In genomic region chr10:79087721-79088120, GRCh38 we compare ENCODE assay signal across 14 cellular contexts. TPM values are rescaled to one million over a fixed set of nuclear protein-coding genes. Genes with fewer than 3 reads are reported as not detected.
DNase-seq lines count a peak whose midpoint lies in the region; ATAC-seq and TF ChIP-seq lines count a peak whose summit lies in the region.
"Had no signal": no experiment of that assay in that cellular context is flagged by ENCODE, and none has a peak within 500 bp of the region (broad histone marks: within the 10 kb centered on the region; RNA-seq: fewer than 3 reads in every experiment).

No MANE protein-coding gene starts in this region.

- no peaks in the 10 kb centered on the region for H3K27me3 Mint-ChIP-seq in activated naive CD8-positive, alpha-beta T cell treated with anti-CD3 and anti-CD28 coated beads, Interleukin-2, amount 10 ng/mL, durations not matched to agents 7 days and 5 days
- no peaks in the 10 kb centered on the region for H3K27me3 Mint-ChIP-seq in activated naive CD8-positive, alpha-beta T cell treated with anti-CD3 and anti-CD28 coated beads, Interleukin-2, amount 50 U/mL, for 24 hours
- H3K27me3 Mint-ChIP-seq in nephron progenitor cell (ENCODE audit: low read depth, poor library complexity): no peaks in the 10 kb centered on the region

- H3K36me3 ChIP-seq in esophagus (ENCODE audit: control insufficient read depth in 2 of 2, insufficient read depth in 2 of 2, low read length in 1 of 2) (peaks cover 0 to 4% of the 10 kb centered on the region in 2 donors), upper lobe of right lung (no peaks in the 10 kb centered on the region), PC-9 (ENCODE audit: low read depth) (no peaks in the 10 kb centered on the region)

- no TSS peak for BruUV-seq in PC-9 (replicated peaks; lab: Mats Ljungman, UMichigan)

- ATAC-seq in activated naive CD8-positive, alpha-beta T cell treated with anti-CD3 and anti-CD28 coated beads, Interleukin-2, amount 10 ng/mL, durations not matched to agents 7 days and 5 days (ENCODE audit: low read depth): no peak
- ATAC-seq in activated naive CD8-positive, alpha-beta T cell treated with anti-CD3 and anti-CD28 coated beads, Interleukin-2, amount 50 U/mL, for 24 hours: no peak
- no peak for ATAC-seq in upper lobe of right lung
- ATAC-seq: stimulated activated memory B cell treated with anti-CD40 and anti-IgM and Interleukin-4, amounts not matched to agents 10 μg/mL and 1 μg/mL and 100 μg/mL, for 72 hours had no signal

- H3K4me2 ChIP-seq in PC-9: no peak overlapping the region

- no peaks in the 10 kb centered on the region for H3K27me3 ChIP-seq in esophagus (ENCODE audit: control insufficient read depth in 1 of 2, insufficient read depth in 2 of 2, low read length in 2 of 2)
- no peaks in the 10 kb centered on the region for H3K27me3 ChIP-seq in upper lobe of right lung
- no peaks in the 10 kb centered on the region for H3K27me3 ChIP-seq in PC-9 (ENCODE audit: insufficient read depth, low read depth)

- peaks cover 64% of the 10 kb centered on the region for H4K20me1 ChIP-seq in PC-9 (ENCODE audit: insufficient read depth)

- CTCF ChIA-PET in PC-9 (lab: Charles Lee): no interaction called here

- no peak overlapping the region for H3K4me3 Mint-ChIP-seq in activated naive CD8-positive, alpha-beta T cell treated with anti-CD3 and anti-CD28 coated beads, Interleukin-2, amount 10 ng/mL, durations not matched to agents 7 days and 5 days
- H3K4me3 Mint-ChIP-seq in activated naive CD8-positive, alpha-beta T cell treated with anti-CD3 and anti-CD28 coated beads, Interleukin-2, amount 50 U/mL, for 24 hours: no peak overlapping the region
- no peak overlapping the region for H3K4me3 Mint-ChIP-seq in nephron progenitor cell
- H3K4me3 Mint-ChIP-seq: CD8-positive, alpha-beta memory T cell; memory B cell; stimulated activated memory B cell treated with anti-CD40 and anti-IgM and Interleukin-4, amounts not matched to agents 10 μg/mL and 1 μg/mL and 100 μg/mL, for 72 hours had no signal

- H3K9me3 ChIP-seq in esophagus (ENCODE audit: control insufficient read depth in 2 of 2, insufficient read depth in 1 of 2, low read depth in 1 of 2, low read length in 1 of 2): no peaks in the 10 kb centered on the region
- H3K9me3 ChIP-seq in upper lobe of right lung: no peaks in the 10 kb centered on the region
- no peaks in the 10 kb centered on the region for H3K9me3 ChIP-seq in PC-9 (ENCODE audit: insufficient read depth, low read depth)

- H3K27ac ChIP-seq in esophagus (ENCODE audit: low read depth in 2 of 2, low read length in 1 of 2) (peak overlapping the region; percentile 68 to 77), upper lobe of right lung (peak overlapping the region; percentile 24), PC-9 (no peak overlapping the region)

- peaks cover 2% of the 10 kb centered on the region for H3K36me3 Mint-ChIP-seq in activated naive CD8-positive, alpha-beta T cell treated with anti-CD3 and anti-CD28 coated beads, Interleukin-2, amount 10 ng/mL, durations not matched to agents 7 days and 5 days
- no peaks in the 10 kb centered on the region for H3K36me3 Mint-ChIP-seq in activated naive CD8-positive, alpha-beta T cell treated with anti-CD3 and anti-CD28 coated beads, Interleukin-2, amount 50 U/mL, for 24 hours (ENCODE audit: low read depth)
- H3K36me3 Mint-ChIP-seq in nephron progenitor cell (ENCODE audit: low read depth): peaks cover 3% of the 10 kb centered on the region
- H3K36me3 Mint-ChIP-seq: memory B cell; stimulated activated memory B cell treated with anti-CD40 and anti-IgM and Interleukin-4, amounts not matched to agents 10 μg/mL and 1 μg/mL and 100 μg/mL, for 72 hours had no signal

- no peaks in the 10 kb centered on the region for H3K9me3 Mint-ChIP-seq in activated naive CD8-positive, alpha-beta T cell treated with anti-CD3 and anti-CD28 coated beads, Interleukin-2, amount 10 ng/mL, durations not matched to agents 7 days and 5 days
- H3K9me3 Mint-ChIP-seq in activated naive CD8-positive, alpha-beta T cell treated with anti-CD3 and anti-CD28 coated beads, Interleukin-2, amount 50 U/mL, for 24 hours: no peaks in the 10 kb centered on the region
- no peaks in the 10 kb centered on the region for H3K9me3 Mint-ChIP-seq in nephron progenitor cell
- H3K9me3 Mint-ChIP-seq: CD8-positive, alpha-beta memory T cell; stimulated activated memory B cell treated with anti-CD40 and anti-IgM and Interleukin-4, amounts not matched to agents 10 μg/mL and 1 μg/mL and 100 μg/mL, for 72 hours had no signal

- 40 to 42% methylated on average over 6 of the region's 6 CpGs for WGBS in esophagus, 2 donors

- peaks cover 34 to 77% of the 10 kb centered on the region in 2 donors for H3K4me1 ChIP-seq in esophagus (ENCODE audit: control insufficient read depth in 2 of 2, insufficient read depth in 2 of 2, low read length in 1 of 2)
- peaks cover 93% of the 10 kb centered on the region for H3K4me1 ChIP-seq in upper lobe of right lung
- H3K4me1 ChIP-seq in PC-9 (replicated peaks; ENCODE audit: insufficient read depth): peaks cover 20% of the 10 kb centered on the region

- TF ChIP-seq CTCF in nephron progenitor cell (IDR thresholded peaks at IDR 0.05): no peak
- no peak for TF ChIP-seq CTCF in upper lobe of right lung (IDR thresholded peaks at IDR 0.05)
- no peak for TF ChIP-seq CTCF in PC-9 (conservative IDR thresholded peaks at IDR 0.05)

- peak overlapping the region; percentile 15 for H3K27ac Mint-ChIP-seq in activated naive CD8-positive, alpha-beta T cell treated with anti-CD3 and anti-CD28 coated beads, Interleukin-2, amount 10 ng/mL, durations not matched to agents 7 days and 5 days
- no peak overlapping the region for H3K27ac Mint-ChIP-seq in activated naive CD8-positive, alpha-beta T cell treated with anti-CD3 and anti-CD28 coated beads, Interleukin-2, amount 50 U/mL, for 24 hours
- H3K27ac Mint-ChIP-seq in nephron progenitor cell: peak overlapping the region; percentile 9
- H3K27ac Mint-ChIP-seq: memory B cell; stimulated activated memory B cell treated with anti-CD40 and anti-IgM and Interleukin-4, amounts not matched to agents 10 μg/mL and 1 μg/mL and 100 μg/mL, for 72 hours had no signal

- H3K4me3 ChIP-seq in esophagus (ENCODE audit: low read depth in 1 of 2, low read length in 2 of 2): no peak overlapping the region
- H3K4me3 ChIP-seq in upper lobe of right lung: no peak overlapping the region
- H3K4me3 ChIP-seq in PC-9: no peak overlapping the region

- no peak overlapping the region for H2AFZ ChIP-seq in PC-9

- peaks cover 14% of the 10 kb centered on the region; the same call in 1 of the 2 replicates for H3F3A ChIP-seq in PC-9 (ENCODE audit: insufficient read depth, low read depth)

- H3K79me2 ChIP-seq in PC-9 (ENCODE audit: low read depth): peaks cover 94% of the 10 kb centered on the region

- DNase-seq in activated naive CD8-positive, alpha-beta T cell treated with anti-CD3 and anti-CD28 coated beads, Interleukin-2, amount 10 ng/mL, durations not matched to agents 7 days and 5 days: no peak
- DNase-seq in activated naive CD8-positive, alpha-beta T cell treated with anti-CD3 and anti-CD28 coated beads, Interleukin-2, amount 50 U/mL, for 24 hours: no peak
- DNase-seq in nephron progenitor cell: no peak
- no peak for DNase-seq in upper lobe of right lung
- DNase-seq in NCI-H345 treated with DMSO at 0.1 percent for 48 hours (lab: John Stamatoyannopoulos, UW; ENCODE audit: unreplicated experiment): no peak
- DNase-seq in PC-9: no peak
- no peak for DNase-seq in cortex of kidney (lab: John Stamatoyannopoulos, UW)
- DNase-seq: CD8-positive, alpha-beta memory T cell; H7; SHP77 treated with DMSO at 0.1 percent for 48 hours; T-helper 9 cell had no signal

- peaks cover 31% of the 10 kb centered on the region for H3K4me1 Mint-ChIP-seq in activated naive CD8-positive, alpha-beta T cell treated with anti-CD3 and anti-CD28 coated beads, Interleukin-2, amount 10 ng/mL, durations not matched to agents 7 days and 5 days
- peaks cover 53% of the 10 kb centered on the region for H3K4me1 Mint-ChIP-seq in activated naive CD8-positive, alpha-beta T cell treated with anti-CD3 and anti-CD28 coated beads, Interleukin-2, amount 50 U/mL, for 24 hours
- H3K4me1 Mint-ChIP-seq in nephron progenitor cell: peaks cover 89% of the 10 kb centered on the region

- POLR2A ChIA-PET in activated naive CD8-positive, alpha-beta T cell treated with anti-CD3 and anti-CD28 coated beads, Interleukin-2, amount 10 ng/mL, durations not matched to agents 7 days and 5 days (lab: Charles Lee): no interaction called here
- POLR2A ChIA-PET in PC-9 (lab: Charles Lee; ENCODE audit: unreplicated experiment): interaction anchor here (0.6 kb wide), 1 partner anchor 13 kb away, joined by 5 read pairs; no protein-coding TSS in a partner anchor

- intact Hi-C loops in upper lobe of right lung (cut with DNase I): no loop called here
- intact Hi-C loops in PC-9 (cut with micrococcal nuclease; ENCODE audit: unreplicated experiment): no loop called here

- no peaks in the 10 kb centered on the region for H3K9me2 ChIP-seq in PC-9 (ENCODE audit: insufficient read depth)

RNA-seq across cellular contexts. Expression of gene ZMIZ1, which starts 19.0 kb away (rescaled TPM):
- total RNA-seq in activated naive CD8-positive, alpha-beta T cell treated with anti-CD3 and anti-CD28 coated beads, Interleukin-2, amount 10 ng/mL, durations not matched to agents 7 days and 5 days: 10 to 100 TPM; 28.8 to 29.3 TPM
- polyA plus RNA-seq in esophagus: 10 to 100 TPM; 29.2 to 29.7 TPM
- 84.7 TPM for total RNA-seq in upper lobe of right lung
- total RNA-seq in PC-9 (2021): 47.6 and 48.5 TPM in 2 replicates
